Comparison of ENCODE assay signal across 15 cellular contexts in genomic region chr4:115834441-115834840, GRCh38.
DNase-seq lines count a peak whose midpoint lies in the region; ATAC-seq and TF ChIP-seq lines count a peak whose summit lies in the region.
"Had no signal": no experiment of that assay in that cellular context is flagged by ENCODE, and none has a peak within 500 bp of the region (broad histone marks: within the 10 kb centered on the region; RNA-seq: fewer than 3 reads in every experiment).

No MANE protein-coding gene starts in this region.

- in situ Hi-C loops in transverse colon (cut with MboI; ENCODE audit: low pct_ligation_motif_present in 1 of 4, low pct_unique_long_range_greater_than_20kb in 1 of 4, low sequenced_read_pairs in 3 of 4), result no loop called here
- in situ Hi-C loops in mammary epithelial cell (cut with MboI; ENCODE audit: low sequenced_read_pairs in 2 of 2), result no loop called here

- H3K27me3 ChIP-seq in NT2/D1 (ENCODE audit: insufficient read depth, insufficient read length) (no peaks in the 10 kb centered on the region), transverse colon (no peaks in the 10 kb centered on the region), mammary epithelial cell (ENCODE audit: insufficient read depth, low read length) (no peaks in the 10 kb centered on the region), upper lobe of left lung (no peaks in the 10 kb centered on the region)

- H3K27ac ChIP-seq in transverse colon (no peak overlapping the region), mammary epithelial cell (ENCODE audit: insufficient read depth, low read depth, low read length) (no peak overlapping the region), upper lobe of left lung (no peak overlapping the region)
- H3K27ac ChIP-seq: A549, C4-2B had no signal

- H3K4me2 ChIP-seq in mammary epithelial cell (ENCODE audit: insufficient read depth, low read depth, low read length), result no peak overlapping the region
- H3K4me2 ChIP-seq: A549 had no signal

- no peaks in the 10 kb centered on the region for H3K4me1 Mint-ChIP-seq in activated naive CD4-positive, alpha-beta T cell treated with anti-CD3 and anti-CD28 coated beads, Interleukin-2, amount 10 ng/mL, durations not matched to agents 7 days and 5 days
- H3K4me1 Mint-ChIP-seq: H9 had no signal

- H3K4me3 Mint-ChIP-seq in activated naive CD4-positive, alpha-beta T cell treated with anti-CD3 and anti-CD28 coated beads, Interleukin-2, amount 10 ng/mL, durations not matched to agents 7 days and 5 days, result no peak overlapping the region
- H3K4me3 Mint-ChIP-seq: H9 had no signal

- no peak for TF ChIP-seq CTCF in epithelial cell of esophagus (IDR thresholded peaks at IDR 0.05; ENCODE audit: insufficient read depth, low read depth, low read length, missing control alignments)
- no peak for TF ChIP-seq CTCF in transverse colon (IDR thresholded peaks at IDR 0.05)
- no peak for TF ChIP-seq CTCF in mammary epithelial cell (conservative IDR thresholded peaks at IDR 0.05 in 1 of 2, IDR thresholded peaks at IDR 0.05 in 1 of 2; ENCODE audit: extremely low read depth in 1 of 2, insufficient read depth in 1 of 2, low read depth in 1 of 2, low read length in 2 of 2)
- no peak for TF ChIP-seq CTCF in upper lobe of left lung (IDR thresholded peaks at IDR 0.05)

- intact Hi-C loops in transverse colon (cut with DNase I; ENCODE audit: low total_unique reads) (no loop called here), mammary epithelial cell (cut with micrococcal nuclease) (no loop called here)

- peaks cover 22% of the 10 kb centered on the region for H3K9me3 Mint-ChIP-seq in activated naive CD4-positive, alpha-beta T cell treated with anti-CD3 and anti-CD28 coated beads, Interleukin-2, amount 10 ng/mL, durations not matched to agents 7 days and 5 days

- H2AFZ ChIP-seq in mammary epithelial cell (ENCODE audit: low read depth, low read length), result no peak overlapping the region

- TF ChIP-seq POLR2A in transverse colon (IDR thresholded peaks at IDR 0.05), result no peak
- TF ChIP-seq POLR2A in upper lobe of left lung (IDR thresholded peaks at IDR 0.05), result no peak

- peak; percentile 15 for DNase-seq in activated naive CD4-positive, alpha-beta T cell treated with anti-CD3 and anti-CD28 coated beads, Interleukin-2, amount 10 ng/mL, durations not matched to agents 7 days and 5 days
- DNase-seq in activated naive CD4-positive, alpha-beta T cell treated with anti-CD3 and anti-CD28 coated beads, Interleukin-2, amount 50 U/mL, for 16 hours, result no peak
- DNase-seq in NT2/D1 (ENCODE audit: low read depth, low spot score) (peak; percentile 18), epithelial cell of esophagus (ENCODE audit: low read depth) (peak; percentile 82), transverse colon (peak; percentile 11), mammary epithelial cell (no peak), upper lobe of left lung (no peak)
- DNase-seq: H9, MM.1S, NCI-H1105, NCI-H187 treated with DMSO at 0.1 percent for 48 hours, NCI-H2171 treated with DMSO at 0.1 percent for 48 hours had no signal

- H3K4me3 ChIP-seq in NT2/D1 (ENCODE audit: insufficient read length, low read depth) (no peak overlapping the region), epithelial cell of esophagus (ENCODE audit: low read length) (no peak overlapping the region), transverse colon (no peak overlapping the region), mammary epithelial cell (replicated peaks in 1 of 3; ENCODE audit: insufficient read depth in 1 of 3, low read depth in 2 of 3, low read length in 3 of 3) (no peak overlapping the region), upper lobe of left lung (no peak overlapping the region)
- H3K4me3 ChIP-seq: A549 had no signal

- no peaks in the 10 kb centered on the region; the same call in 1 of the 2 replicates for H3K9me3 ChIP-seq in NT2/D1 (ENCODE audit: insufficient read depth, low read length)
- H3K9me3 ChIP-seq in transverse colon, result peaks cover 4% of the 10 kb centered on the region in 2 donors
- H3K9me3 ChIP-seq in mammary epithelial cell (replicated peaks; ENCODE audit: insufficient read depth, low read length), result no peaks in the 10 kb centered on the region
- H3K9me3 ChIP-seq in upper lobe of left lung, result peaks cover 0 to 3% (median 0%) of the 10 kb centered on the region in 4 donors
- H3K9me3 ChIP-seq: A549 had no signal

- no peaks in the 10 kb centered on the region for H3K4me1 ChIP-seq in NT2/D1 (ENCODE audit: insufficient read depth, insufficient read length)
- no peaks in the 10 kb centered on the region for H3K4me1 ChIP-seq in transverse colon
- H3K4me1 ChIP-seq in mammary epithelial cell (ENCODE audit: insufficient read depth, low read length), result no peaks in the 10 kb centered on the region
- no peaks in the 10 kb centered on the region for H3K4me1 ChIP-seq in upper lobe of left lung
- H3K4me1 ChIP-seq: A549 had no signal

- no peaks in the 10 kb centered on the region for H3K27me3 Mint-ChIP-seq in activated naive CD4-positive, alpha-beta T cell treated with anti-CD3 and anti-CD28 coated beads, Interleukin-2, amount 10 ng/mL, durations not matched to agents 7 days and 5 days

- no TSS peak for BruUV-seq in mammary epithelial cell (replicated peaks; lab: Mats Ljungman, UMichigan)

- TF ChIP-seq EP300 in transverse colon (IDR thresholded peaks at IDR 0.05; ENCODE audit: low read depth) (no peak), upper lobe of left lung (IDR thresholded peaks at IDR 0.05) (no peak)

- H4K20me1 ChIP-seq in mammary epithelial cell (ENCODE audit: insufficient read depth, low read length), result no peaks in the 10 kb centered on the region

- no peaks in the 10 kb centered on the region for H3K79me2 ChIP-seq in mammary epithelial cell (ENCODE audit: insufficient read depth, low read length)

- dilution Hi-C loops in mammary epithelial cell (cut with HindIII; ENCODE audit: low sequenced_read_pairs), result no loop called here

- 55% methylated on average over 3 of the region's 3 CpGs; no CpG with 5 or more reads in 1 of the 2 donors for WGBS in transverse colon (ENCODE audit: low coverage in 1 of 2), 2 donors
- WGBS in mammary epithelial cell (ENCODE audit: low coverage, missing lambda C conversion rate), result 76% methylated on average over 3 of the region's 3 CpGs
- WGBS in upper lobe of left lung, 2 donors, result 17 to 74% methylated on average over 1 to 3 of the region's 3 CpGs

- ATAC-seq in HG02678 (IDR thresholded peaks at IDR 0.05; ENCODE audit: unreplicated experiment) (no peak), upper lobe of left lung (ENCODE audit: low FRiP score in 2 of 2) (no peak)
- ATAC-seq: A549 had no signal

- no peaks in the 10 kb centered on the region for H3K36me3 Mint-ChIP-seq in activated naive CD4-positive, alpha-beta T cell treated with anti-CD3 and anti-CD28 coated beads, Interleukin-2, amount 10 ng/mL, durations not matched to agents 7 days and 5 days

- CTCF ChIA-PET in activated naive CD4-positive, alpha-beta T cell treated with anti-CD3 and anti-CD28 coated beads, Interleukin-2, amount 10 ng/mL, durations not matched to agents 7 days and 5 days (lab: Charles Lee), result no interaction called here
- CTCF ChIA-PET in mammary epithelial cell (lab: Charles Lee; ENCODE audit: low non-redundant PET), result no interaction called here

- H3K36me3 ChIP-seq in NT2/D1 (ENCODE audit: insufficient read depth, insufficient read length, low read length), result no peaks in the 10 kb centered on the region
- H3K36me3 ChIP-seq in transverse colon, result no peaks in the 10 kb centered on the region
- H3K36me3 ChIP-seq in mammary epithelial cell (ENCODE audit: insufficient read depth, low read length), result no peaks in the 10 kb centered on the region
- no peaks in the 10 kb centered on the region for H3K36me3 ChIP-seq in upper lobe of left lung

- no peak overlapping the region for H3K27ac Mint-ChIP-seq in activated naive CD4-positive, alpha-beta T cell treated with anti-CD3 and anti-CD28 coated beads, Interleukin-2, amount 10 ng/mL, durations not matched to agents 7 days and 5 days
- H3K27ac Mint-ChIP-seq: H9 had no signal

- H3K9ac ChIP-seq in NT2/D1 (ENCODE audit: insufficient read length, low read depth) (no peak overlapping the region), mammary epithelial cell (ENCODE audit: insufficient read depth, low read length) (no peak overlapping the region)

Comparison
In these comparisons a context has a peak if more than half of its experiments do, and no peak if none do; other contexts are left out.
1. DNase-seq: peak in activated naive CD4-positive, alpha-beta T cell treated with anti-CD3 and anti-CD28 coated beads, Interleukin-2, amount 10 ng/mL, durations not matched to agents 7 days and 5 days (single experiment), NT2/D1 (single experiment), epithelial cell of esophagus (single experiment) and transverse colon (single experiment); none in activated naive CD4-positive, alpha-beta T cell treated with anti-CD3 and anti-CD28 coated beads, Interleukin-2, amount 50 U/mL, for 16 hours (single experiment), mammary epithelial cell (single experiment) and upper lobe of left lung (0 of 2).